ENCODE assay signal across 9 cellular contexts in the genomic region with DNA sequence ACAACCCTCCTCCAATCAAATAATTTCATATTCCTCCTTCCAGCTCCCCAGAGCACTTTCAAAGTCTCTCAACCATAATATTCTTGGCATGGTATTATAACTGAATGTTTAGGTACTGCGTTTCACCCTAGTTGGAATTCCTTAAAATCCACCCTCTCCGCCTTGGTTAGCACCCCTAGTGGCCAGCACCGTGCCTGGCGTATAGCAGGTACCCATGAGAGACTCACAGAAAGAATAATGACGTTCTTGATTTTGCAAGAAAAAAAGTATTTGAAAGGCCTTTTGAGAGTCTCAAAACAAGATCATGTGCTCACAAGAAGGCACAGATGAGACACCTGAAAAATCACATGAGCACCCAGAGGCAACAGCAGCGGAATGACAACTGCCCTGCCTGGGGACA. TPM values are rescaled to one million over a fixed set of nuclear protein-coding genes. Genes with fewer than 3 reads are reported as not detected.
A peak's percentile ranks its signal among the peaks of the same experiment; 100 is the strongest.
DNase-seq lines count a peak whose midpoint lies in the region; ATAC-seq, FAIRE-seq and TF ChIP-seq lines count a peak whose summit lies in the region.
"Had no signal": no experiment of that assay in that cellular context is flagged by ENCODE, and none has a peak within 500 bp of the region (broad histone marks: within the 10 kb centered on the region; RNA-seq: fewer than 3 reads in every experiment).

No MANE protein-coding gene starts in this region.

- intact Hi-C loops in CD14-positive monocyte (cut with micrococcal nuclease) (no loop called here), HepG2 (cut with micrococcal nuclease; ENCODE audit: unreplicated experiment) (no loop called here), adrenal gland (cut with DNase I) (no loop called here)

- TF ChIP-seq CTCF in CD14-positive monocyte (IDR thresholded peaks at IDR 0.05) = peak; percentile 20
- peak; percentile 64 for TF ChIP-seq CTCF in HFFc6 (IDR thresholded peaks at IDR 0.05)
- peak; percentile 42 for TF ChIP-seq CTCF in astrocyte of the cerebellum (IDR thresholded peaks at IDR 0.05; ENCODE audit: low read depth, low read length, missing control alignments)
- peak; percentile 29 for TF ChIP-seq CTCF in HepG2 (CRISPR knock-in tag; IDR thresholded peaks at IDR 0.05)
- TF ChIP-seq CTCF in adrenal gland (IDR thresholded peaks at IDR 0.05) = peak in 3 of 6 experiments; percentile 5 to 26 (median 11)

- in situ Hi-C loops in astrocyte of the cerebellum (cut with HindIII; ENCODE audit: low sequenced_read_pairs) = no loop called here
- in situ Hi-C loops in HepG2 (cut with HindIII; ENCODE audit: extremely low pct_ligation_motif_present, low pct_unique_long_range_greater_than_20kb) = no loop called here

- ATAC-seq in HepG2 = peak; percentile 79
- no peak for ATAC-seq in activated CD4-positive, CD25-positive, alpha-beta regulatory T cell treated with anti-CD3 and anti-CD28 coated beads, Interleukin-2, amount 50 U/mL, for 24 hours

- H3K36me3 ChIP-seq in HepG2 (replicated peaks in 1 of 2; ENCODE audit: control insufficient read depth in 1 of 2, insufficient read depth in 2 of 2, low read length in 2 of 2) = no peaks in the 10 kb centered on the region
- H3K36me3 ChIP-seq in adrenal gland (replicated peaks in 1 of 2) = no peaks in the 10 kb centered on the region

- no TSS peak for BruUV-seq in HepG2 (replicated peaks; lab: Mats Ljungman, UMichigan)

- no peak overlapping the region for H3K4me3 Mint-ChIP-seq in CD14-positive monocyte
- H3K4me3 Mint-ChIP-seq in HFFc6 = no peak overlapping the region

- peaks cover 1 to 4% (median 2%) of the 10 kb centered on the region in 3 donors for H3K27me3 Mint-ChIP-seq in CD14-positive monocyte (ENCODE audit: low read depth in 3 of 3)
- H3K27me3 Mint-ChIP-seq in HFFc6 (ENCODE audit: insufficient read depth) = no peaks in the 10 kb centered on the region; the same call in none of the 2 replicates

- H3K9me3 Mint-ChIP-seq in CD14-positive monocyte (peaks cover 0 to 5% (median 0%) of the 10 kb centered on the region in 7 donors), HFFc6 (no peaks in the 10 kb centered on the region)

- H4K20me1 ChIP-seq in HepG2 (ENCODE audit: insufficient read depth, low read length) = no peaks in the 10 kb centered on the region

- H3K9ac ChIP-seq in HepG2 (ENCODE audit: insufficient read depth, low read depth, low read length) = no peak overlapping the region

- H3K27ac ChIP-seq in HepG2 (ENCODE audit: extremely low read length, insufficient read depth, low read length) (no peak overlapping the region), adrenal gland (no peak overlapping the region)

- no peak for TF ChIP-seq POLR2A in HepG2 (IDR thresholded peaks at IDR 0.05; ENCODE audit: insufficient read depth in 1 of 2, low read depth in 2 of 2, low read length in 2 of 2)
- TF ChIP-seq POLR2A in adrenal gland (IDR thresholded peaks at IDR 0.05) = no peak

- no peak overlapping the region for H2AFZ ChIP-seq in HepG2 (ENCODE audit: low read length)

- TF ChIP-seq EP300 in HepG2 (IDR thresholded peaks at IDR 0.05; ENCODE audit: low read depth in 2 of 2, low read length in 2 of 2) (no peak), HepG2 (CRISPR knock-in tag; IDR thresholded peaks at IDR 0.05; ENCODE audit: borderline replicate concordance) (no peak)

- H3K4me3 ChIP-seq in astrocyte of the cerebellum (ENCODE audit: low read depth, low read length) (no peak overlapping the region), HepG2 (replicated peaks in 1 of 3; ENCODE audit: insufficient read depth in 1 of 3, low read depth in 2 of 3, low read length in 3 of 3) (no peak overlapping the region), adrenal gland (no peak overlapping the region)

- 4% methylated on average over 6 of the region's 6 CpGs for WGBS in HepG2 (ENCODE audit: low lambda C conversion rate)
- WGBS in adrenal gland, 4 donors = 76 to 85% (median 83%) methylated on average over 6 of the region's 6 CpGs

- H3K4me1 Mint-ChIP-seq in CD14-positive monocyte = no peaks in the 10 kb centered on the region
- peaks cover 40% of the 10 kb centered on the region for H3K4me1 Mint-ChIP-seq in HFFc6 (ENCODE audit: low read depth)

- H3K27me3 ChIP-seq in HepG2 (ENCODE audit: control insufficient read depth in 1 of 2, insufficient read depth in 2 of 2, low read length in 2 of 2) (no peaks in the 10 kb centered on the region), adrenal gland (no peaks in the 10 kb centered on the region)

- no peaks in the 10 kb centered on the region for H3K36me3 Mint-ChIP-seq in CD14-positive monocyte
- no peaks in the 10 kb centered on the region for H3K36me3 Mint-ChIP-seq in HFFc6 (ENCODE audit: low read depth)

- H3K27ac Mint-ChIP-seq in CD14-positive monocyte (no peak overlapping the region), HFFc6 (no peak overlapping the region)

- CTCF ChIA-PET in HepG2 (lab: Yijun Ruan, JAX; ENCODE audit: low intra/inter-chr PET ratio, low total read pairs) = no interaction called here

- DNase-seq in CD14-positive monocyte (ENCODE audit: low spot score) (no peak), HFFc6 (no peak), astrocyte of the cerebellum (ENCODE audit: low read depth) (no peak), HepG2 (ENCODE audit: low spot score) (no peak), adrenal gland (no peak), NCI-H128 (lab: John Stamatoyannopoulos, UW; ENCODE audit: unreplicated experiment) (no peak), NCI-H524 treated with DMSO at 0.1 percent for 48 hours (lab: John Stamatoyannopoulos, UW) (no peak)

- TF ChIP-seq RAD21 in HepG2 (CRISPR knock-in tag; IDR thresholded peaks at IDR 0.05) = no peak

- peak; percentile 47 for FAIRE-seq in HepG2 (lab: Jason Lieb, UNC)
- FAIRE-seq: G401.6 had no signal

- H3K4me2 ChIP-seq in HepG2 (ENCODE audit: low read depth, low read length) = no peak overlapping the region

- H3K9me3 ChIP-seq in HepG2 (ENCODE audit: low read length) (no peaks in the 10 kb centered on the region), adrenal gland (replicated peaks in 1 of 3) (no peaks in the 10 kb centered on the region)

- POLR2A ChIA-PET in HepG2 (lab: Yijun Ruan, JAX) = no interaction called here

- H3K4me1 ChIP-seq in HepG2 (ENCODE audit: insufficient read depth, low read length) (no peaks in the 10 kb centered on the region), adrenal gland (replicated peaks in 1 of 2) (peaks cover 0 to 3% of the 10 kb centered on the region in 2 donors)

- no peaks in the 10 kb centered on the region for H3K79me2 ChIP-seq in HepG2 (ENCODE audit: insufficient read depth, low read length)

TF ChIP-seq in HepG2, 621 proteins besides CTCF, POLR2A, EP300 and RAD21:
- no peak for TF ChIP-seq AHR (CRISPR knock-in tag; IDR thresholded peaks at IDR 0.05)
- no peak for TF ChIP-seq IKZF1 (IDR thresholded peaks at IDR 0.05)
- TF ChIP-seq, protein P1, sequence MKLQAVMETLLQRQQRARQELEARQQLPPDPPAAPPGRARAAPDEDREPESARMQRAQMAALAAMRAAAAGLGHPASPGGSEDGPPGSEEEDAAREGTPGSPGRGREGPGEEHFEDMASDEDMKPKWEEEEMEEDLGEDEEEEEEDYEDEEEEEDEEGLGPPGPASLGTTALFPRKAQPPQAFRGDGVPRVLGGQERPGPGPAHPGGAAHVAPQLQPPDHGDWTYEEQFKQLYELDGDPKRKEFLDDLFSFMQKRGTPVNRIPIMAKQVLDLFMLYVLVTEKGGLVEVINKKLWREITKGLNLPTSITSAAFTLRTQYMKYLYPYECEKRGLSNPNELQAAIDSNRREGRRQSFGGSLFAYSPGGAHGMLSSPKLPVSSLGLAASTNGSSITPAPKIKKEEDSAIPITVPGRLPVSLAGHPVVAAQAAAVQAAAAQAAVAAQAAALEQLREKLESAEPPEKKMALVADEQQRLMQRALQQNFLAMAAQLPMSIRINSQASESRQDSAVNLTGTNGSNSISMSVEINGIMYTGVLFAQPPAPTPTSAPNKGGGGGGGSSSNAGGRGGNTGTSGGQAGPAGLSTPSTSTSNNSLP (IDR thresholded peaks at IDR 0.05; ENCODE audit: low read depth, low read length) = no peak
- peak; percentile 17 for TF ChIP-seq XRCC5 (optimal IDR thresholded peaks at IDR 0.05; ENCODE audit: low read length)
- TF ChIP-seq ZBTB20 (CRISPR knock-in tag; IDR thresholded peaks at IDR 0.05; ENCODE audit: borderline replicate concordance, low read depth) = no peak
- no peak for TF ChIP-seq AKAP8 (CRISPR knock-in tag; IDR thresholded peaks at IDR 0.05)

RNA-seq across cellular contexts. Expression of a gene that starts 50.8 kb away (rescaled TPM):
- polyA plus RNA-seq in CD14-positive monocyte (not detected), HepG2 (2011; rRNA removed) (not detected in 2 replicates), adrenal gland (1 to 10 TPM; 1.1 to 2.4 (median 1.7) TPM)
- total RNA-seq in HFFc6 (2021; fragmentation: NEBNext Ultra II Directional; extraction: Animal tissue kit (Norgen Biotek cat#: 25700)) = 10 to 100 TPM; 12.5 to 23.0 (median 21.7) TPM
- total RNA-seq in HepG2 (2016; rRNA removed; fragmentation: Illumina TruSeq; extraction: Trizol) (not detected in 2 replicates), adrenal gland (10 to 100 TPM in 3 of 8 donors, 1 to 10 TPM in 5; 2.7 to 18.0 (median 6.5) TPM)
- not detected in 2 replicates for total RNA-seq in HepG2 (2016; cell fraction: cytosol; rRNA removed; fragmentation: Illumina TruSeq; extraction: Trizol; ENCODE audit: low read depth)
- not detected in 2 replicates for total RNA-seq in HepG2 (2016; cell fraction: insoluble cytoplasmic fraction; rRNA removed; fragmentation: Illumina TruSeq; extraction: Trizol)
- not detected in 2 replicates for total RNA-seq in HepG2 (2016; cell fraction: membrane; rRNA removed; fragmentation: Illumina TruSeq; extraction: Trizol)
- total RNA-seq in HepG2 (2016; cell fraction: nucleus; rRNA removed; fragmentation: Illumina TruSeq; extraction: Trizol) = not detected in 2 replicates
- not detected in 2 replicates for polyA plus RNA-seq in HepG2 (2011; cell fraction: cytosol; rRNA removed)
- not detected in 2 replicates for polyA plus RNA-seq in HepG2 (2011; cell fraction: nucleus; rRNA removed)
- polyA plus RNA-seq in HepG2 (2012) = not detected in 2 replicates
- polyA plus RNA-seq in HepG2 (2016; cell fraction: cytosol; fragmentation: Illumina TruSeq; extraction: Trizol; ENCODE audit: low read depth) = not detected in 2 replicates
- polyA plus RNA-seq in HepG2 (2016; cell fraction: insoluble cytoplasmic fraction; fragmentation: Illumina TruSeq; extraction: Trizol; ENCODE audit: low read depth) = not detected in 2 replicates
- polyA plus RNA-seq in HepG2 (2016; cell fraction: membrane; fragmentation: Illumina TruSeq; extraction: Trizol; ENCODE audit: low read depth) = not detected in 2 replicates
- not detected in 2 replicates for polyA plus RNA-seq in HepG2 (2016; cell fraction: nucleus; fragmentation: Illumina TruSeq; extraction: Trizol; ENCODE audit: insufficient read depth, low read depth)
- polyA minus RNA-seq in HepG2 (2011; rRNA and poly(A)+ RNA removed; ENCODE audit: low replicate concordance) = 1.8 TPM in 1 of 2 replicates, not detected in the other
- not detected in 2 replicates for polyA minus RNA-seq in HepG2 (2011; cell fraction: cytosol; rRNA and poly(A)+ RNA removed)
- polyA minus RNA-seq in HepG2 (2011; cell fraction: nucleus; rRNA and poly(A)+ RNA removed) = not detected in 2 replicates
